In genomic region chr3:117618462-117618861, GRCh38 we compare ENCODE assay signal across 28 cellular contexts.
"Had no signal": no experiment of that assay in that cellular context is flagged by ENCODE, and none has a peak within 500 bp of the region (broad histone marks: within the 10 kb centered on the region; RNA-seq: fewer than 3 reads in every experiment).

No MANE protein-coding gene starts in this region.

- H3K27ac ChIP-seq: left lung, lower lobe of right lung, pancreas, prostate gland, skin epidermis, stomach, testis, thyroid gland, uterus had no signal

- H3K4me3 ChIP-seq: left lung, lower lobe of right lung, pancreas, prostate gland, skin epidermis, stomach, testis, thyroid gland, uterus had no signal

- ATAC-seq: left colon; left lung; lower lobe of right lung; naive thymus-derived CD8-positive, alpha-beta T cell; pancreas; right cardiac atrium; sciatic nerve; stimulated activated naive B cell treated with anti-CD40 and anti-IgM and Interleukin-4, amounts not matched to agents 10 μg/mL and 1 μg/mL and 100 μg/mL, for 72 hours; stimulated activated naive CD8-positive, alpha-beta T cell treated with anti-CD3 and anti-CD28 coated beads, Interleukin-15, Interleukin-2, amounts not matched to agents 100 U/mL and 50 U/mL, for 24 hours had no signal

- H3K4me1 ChIP-seq: lower lobe of right lung, pancreas, prostate gland, stomach, testis, thyroid gland, uterus had no signal

- H3K27me3 ChIP-seq: left lung, pancreas, stomach, testis, thyroid gland, uterus had no signal

- DNase-seq: hypothalamus; immature natural killer cell; kidney; left colon; left lung; lower lobe of right lung; mammary epithelial cell; mesenchymal stem cell; naive thymus-derived CD8-positive, alpha-beta T cell; nucleus accumbens; pancreas; posterior cingulate gyrus; retina; right cardiac atrium; stimulated activated CD4-positive, alpha-beta T cell treated with anti-CD3 and anti-CD28 coated beads, Interleukin-12 subunit alpha, Interleukin-12 subunit beta, amount 100 ng/mL, for 4 hours; stimulated activated CD4-positive, alpha-beta T cell treated with anti-CD3 and anti-CD28 coated beads, Interleukin-15, amount 100 ng/mL, for 24 hours; stimulated activated CD4-positive, alpha-beta T cell treated with anti-CD3 and anti-CD28 coated beads, Interleukin-2, amount 100 ng/mL, for 24 hours; stimulated activated CD4-positive, alpha-beta T cell treated with anti-CD3 and anti-CD28 coated beads, Interleukin-4, amount 100 ng/mL, for 1 hour; stimulated activated naive B cell treated with anti-CD40 and anti-IgM and Interleukin-4, amounts not matched to agents 10 μg/mL and 1 μg/mL and 100 μg/mL, for 72 hours; stimulated activated naive CD8-positive, alpha-beta T cell treated with anti-CD3 and anti-CD28 coated beads, Interleukin-15, Interleukin-2, amounts not matched to agents 100 U/mL and 50 U/mL, for 24 hours; stomach; testis; trophoblast cell; uterus had no signal

- H3K9me3 ChIP-seq: left lung, lower lobe of right lung, pancreas, prostate gland, stomach, testis, thyroid gland, uterus had no signal

- H3K36me3 ChIP-seq: left lung, lower lobe of right lung, pancreas, prostate gland, stomach, thyroid gland, uterus had no signal
